18 cellular contexts compared by ENCODE assay signal in the genomic region with DNA sequence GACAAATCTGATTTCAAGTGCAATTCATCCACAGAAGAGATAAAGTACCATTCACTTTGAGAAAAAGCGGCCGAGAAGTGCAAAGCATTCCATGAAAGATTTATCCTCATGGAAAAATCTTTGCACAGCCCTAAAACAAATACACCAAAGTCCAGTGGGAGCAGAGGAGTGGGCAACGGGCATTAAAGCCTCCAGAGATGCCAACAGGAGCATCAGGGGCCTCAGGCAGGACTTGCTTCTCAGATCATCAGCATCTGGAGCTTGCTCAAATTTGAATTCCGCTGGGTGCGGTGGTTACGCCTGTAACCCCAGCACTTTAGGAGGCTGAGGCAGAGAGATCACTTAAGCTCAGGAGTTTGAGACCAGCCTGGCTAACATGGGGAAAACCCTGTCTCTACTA.
DNase-seq lines count a peak whose midpoint lies in the region; TF ChIP-seq lines count a peak whose summit lies in the region.
"Had no signal": no experiment of that assay in that cellular context is flagged by ENCODE, and none has a peak within 500 bp of the region (broad histone marks: within the 10 kb centered on the region; RNA-seq: fewer than 3 reads in every experiment).

No MANE protein-coding gene starts in this region.

- peaks cover 49 to 85% (median 60%) of the 10 kb centered on the region in 10 experiments for H3K4me1 ChIP-seq in BLaER1 treated with 17β-estradiol and CSF1 and Interleukin-3, amounts not matched to agents 10 nM and 100 nM

- H3K9ac ChIP-seq in BLaER1 treated with 17β-estradiol and CSF1 and Interleukin-3, amounts not matched to agents 10 nM and 100 nM = peak overlapping the region in 4 of 11 experiments; percentile 8 to 78 (median 46); a peak in 3 of 22 replicates
- H3K9ac ChIP-seq: BLaER1, GM23248 had no signal

- H3K36me3 Mint-ChIP-seq in T-helper 2 cell treated with Interferon-gamma antibody and Interleukin-4, amounts not matched to agents 5 μg/mL and 100 μg/mL, for 36 hours (ENCODE audit: low read depth) = no peaks in the 10 kb centered on the region
- H3K36me3 Mint-ChIP-seq in nephron progenitor cell (ENCODE audit: low read depth) = peaks cover 43% of the 10 kb centered on the region
- H3K36me3 Mint-ChIP-seq: CD14-positive monocyte had no signal

- no peak for DNase-seq in T-helper 2 cell treated with Interferon-gamma antibody and Interleukin-4, amounts not matched to agents 5 μg/mL and 100 μg/mL, for 36 hours (ENCODE audit: low spot score)
- DNase-seq in T-helper 2 cell = no peak
- DNase-seq in nephron progenitor cell = no peak
- no peak for DNase-seq in KBM-7
- DNase-seq in NCI-H1436 (lab: John Stamatoyannopoulos, UW) = no peak
- DNase-seq: CD4-positive, alpha-beta T cell; CD8-positive, alpha-beta memory T cell; DMS 273 treated with DMSO at 0.1 percent for 48 hours; DMS79; GF-D8; GM23248; H7; HCEC 1CT had no signal

- no peaks in the 10 kb centered on the region for H3K4me1 Mint-ChIP-seq in T-helper 2 cell treated with Interferon-gamma antibody and Interleukin-4, amounts not matched to agents 5 μg/mL and 100 μg/mL, for 36 hours (ENCODE audit: low read depth)
- H3K4me1 Mint-ChIP-seq in nephron progenitor cell = peaks cover 39% of the 10 kb centered on the region

- no peaks in the 10 kb centered on the region; a peak in 2 of 22 replicates for H3K9me3 ChIP-seq in BLaER1 treated with 17β-estradiol and CSF1 and Interleukin-3, amounts not matched to agents 10 nM and 100 nM (replicated peaks in 1 of 11)
- H3K9me3 ChIP-seq: BLaER1 had no signal

- peak overlapping the region in 10 of 11 experiments; percentile 22 to 96 (median 84); a peak in 19 of 22 replicates for H3K4me2 ChIP-seq in BLaER1 treated with 17β-estradiol and CSF1 and Interleukin-3, amounts not matched to agents 10 nM and 100 nM

- H3K9me3 Mint-ChIP-seq in T-helper 2 cell treated with Interferon-gamma antibody and Interleukin-4, amounts not matched to agents 5 μg/mL and 100 μg/mL, for 36 hours = no peaks in the 10 kb centered on the region
- H3K9me3 Mint-ChIP-seq in nephron progenitor cell = no peaks in the 10 kb centered on the region
- H3K9me3 Mint-ChIP-seq: CD14-positive monocyte; CD4-positive, alpha-beta T cell; CD8-positive, alpha-beta memory T cell had no signal

- in situ Hi-C loops in KBM-7 (cut with MboI; ENCODE audit: low pct_unique_long_range_greater_than_20kb, low sequenced_read_pairs) = no loop called here

- H3K36me3 ChIP-seq in BLaER1 treated with 17β-estradiol and CSF1 and Interleukin-3, amounts not matched to agents 10 nM and 100 nM = peaks cover 0 to 7% (median 0%) of the 10 kb centered on the region in 11 experiments; a peak in 6 of 22 replicates

- H3K27ac Mint-ChIP-seq in T-helper 2 cell treated with Interferon-gamma antibody and Interleukin-4, amounts not matched to agents 5 μg/mL and 100 μg/mL, for 36 hours = peak overlapping the region; percentile 7
- H3K27ac Mint-ChIP-seq in nephron progenitor cell = peak overlapping the region; percentile 36
- H3K27ac Mint-ChIP-seq: B cell; CD14-positive monocyte; CD4-positive, alpha-beta T cell had no signal

- no peaks in the 10 kb centered on the region for H3K27me3 ChIP-seq in BLaER1 treated with 17β-estradiol and CSF1 and Interleukin-3, amounts not matched to agents 10 nM and 100 nM
- H3K27me3 ChIP-seq: BLaER1 had no signal

- no peak overlapping the region for H3K4me3 Mint-ChIP-seq in T-helper 2 cell treated with Interferon-gamma antibody and Interleukin-4, amounts not matched to agents 5 μg/mL and 100 μg/mL, for 36 hours
- H3K4me3 Mint-ChIP-seq in nephron progenitor cell = no peak overlapping the region
- H3K4me3 Mint-ChIP-seq: B cell; CD14-positive monocyte; CD4-positive, alpha-beta T cell; CD8-positive, alpha-beta memory T cell had no signal

- H4K20me1 ChIP-seq in BLaER1 treated with 17β-estradiol and CSF1 and Interleukin-3, amounts not matched to agents 10 nM and 100 nM = no peaks in the 10 kb centered on the region
- H4K20me1 ChIP-seq: BLaER1 had no signal

- H3K27me3 Mint-ChIP-seq in T-helper 2 cell treated with Interferon-gamma antibody and Interleukin-4, amounts not matched to agents 5 μg/mL and 100 μg/mL, for 36 hours (ENCODE audit: low read depth) = peaks cover 4% of the 10 kb centered on the region
- H3K27me3 Mint-ChIP-seq in nephron progenitor cell (ENCODE audit: low read depth, poor library complexity) = no peaks in the 10 kb centered on the region
- H3K27me3 Mint-ChIP-seq: B cell; CD4-positive, alpha-beta T cell had no signal

- H3K27ac ChIP-seq in BLaER1 treated with 17β-estradiol and CSF1 and Interleukin-3, amounts not matched to agents 10 nM and 100 nM = peak overlapping the region in 9 of 11 experiments; percentile 81 to 94 (median 93); a peak in 18 of 22 replicates
- H3K27ac ChIP-seq: 22Rv1, BLaER1, GM23248 had no signal

- H3K4me3 ChIP-seq in BLaER1 treated with 17β-estradiol and CSF1 and Interleukin-3, amounts not matched to agents 10 nM and 100 nM = no peak overlapping the region
- H3K4me3 ChIP-seq: BLaER1, GM23248 had no signal

- TF ChIP-seq CTCF in nephron progenitor cell (IDR thresholded peaks at IDR 0.05) = no peak
